In the genomic region with DNA sequence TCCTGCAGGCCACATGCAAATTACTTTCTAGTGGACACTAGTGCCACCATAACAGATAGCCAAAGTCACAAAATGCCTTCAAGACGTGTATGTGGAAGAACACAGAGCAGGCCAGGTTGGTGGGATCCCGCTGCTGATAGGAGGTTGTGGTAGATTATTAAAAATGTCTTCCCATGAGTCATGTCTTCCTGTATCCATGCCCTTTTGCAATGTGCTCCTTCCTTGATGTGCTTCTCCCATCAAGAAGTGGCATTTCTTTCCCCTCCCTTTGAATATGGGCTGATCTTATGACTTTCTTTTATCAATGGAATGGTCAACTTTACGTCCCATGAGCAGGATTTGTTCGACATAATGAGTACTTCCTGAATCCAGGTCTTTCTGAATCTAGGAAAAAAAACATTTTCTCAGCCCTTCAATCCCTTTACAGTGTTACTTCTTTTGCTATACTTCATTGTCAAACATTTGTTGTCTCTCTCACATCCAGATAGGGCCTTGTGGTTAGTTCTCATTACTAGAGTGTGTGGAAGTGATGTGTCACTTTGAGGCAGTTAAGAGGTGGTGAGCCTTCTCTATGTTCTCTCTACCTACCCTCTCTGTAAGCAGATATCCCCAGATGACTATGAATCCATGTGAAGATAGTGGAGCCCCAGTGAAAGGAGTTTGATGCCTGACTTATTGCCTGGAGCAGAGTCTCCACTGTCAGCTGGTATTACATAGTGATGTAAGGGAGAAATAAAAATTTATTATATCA, we compare ENCODE assay signal across 2 cellular contexts.
TF ChIP-seq lines count a peak whose summit lies in the region.

No MANE protein-coding gene starts in this region.

TF ChIP-seq in SK-N-SH, 30 proteins besides CTCF, POLR2A, EP300 and RAD21 (continued from another document):
- no peak for TF ChIP-seq TEAD4 (IDR thresholded peaks at IDR 0.05; ENCODE audit: borderline replicate concordance, insufficient read depth)
- TF ChIP-seq, protein P1, sequence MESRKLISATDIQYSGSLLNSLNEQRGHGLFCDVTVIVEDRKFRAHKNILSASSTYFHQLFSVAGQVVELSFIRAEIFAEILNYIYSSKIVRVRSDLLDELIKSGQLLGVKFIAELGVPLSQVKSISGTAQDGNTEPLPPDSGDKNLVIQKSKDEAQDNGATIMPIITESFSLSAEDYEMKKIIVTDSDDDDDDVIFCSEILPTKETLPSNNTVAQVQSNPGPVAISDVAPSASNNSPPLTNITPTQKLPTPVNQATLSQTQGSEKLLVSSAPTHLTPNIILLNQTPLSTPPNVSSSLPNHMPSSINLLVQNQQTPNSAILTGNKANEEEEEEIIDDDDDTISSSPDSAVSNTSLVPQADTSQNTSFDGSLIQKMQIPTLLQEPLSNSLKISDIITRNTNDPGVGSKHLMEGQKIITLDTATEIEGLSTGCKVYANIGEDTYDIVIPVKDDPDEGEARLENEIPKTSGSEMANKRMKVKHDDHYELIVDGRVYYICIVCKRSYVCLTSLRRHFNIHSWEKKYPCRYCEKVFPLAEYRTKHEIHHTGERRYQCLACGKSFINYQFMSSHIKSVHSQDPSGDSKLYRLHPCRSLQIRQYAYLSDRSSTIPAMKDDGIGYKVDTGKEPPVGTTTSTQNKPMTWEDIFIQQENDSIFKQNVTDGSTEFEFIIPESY (IDR thresholded peaks at IDR 0.05; ENCODE audit: borderline replicate concordance, low read depth), result no peak
TF ChIP-seq in SK-N-SH: peak in this region for 0.

TF ChIP-seq in SK-N-SH treated with all-trans-retinoic acid at 6 μM for 48 hours, 23 proteins besides CTCF, POLR2A, EP300 and RAD21 (continued from another document):
- TF ChIP-seq, protein P2, sequence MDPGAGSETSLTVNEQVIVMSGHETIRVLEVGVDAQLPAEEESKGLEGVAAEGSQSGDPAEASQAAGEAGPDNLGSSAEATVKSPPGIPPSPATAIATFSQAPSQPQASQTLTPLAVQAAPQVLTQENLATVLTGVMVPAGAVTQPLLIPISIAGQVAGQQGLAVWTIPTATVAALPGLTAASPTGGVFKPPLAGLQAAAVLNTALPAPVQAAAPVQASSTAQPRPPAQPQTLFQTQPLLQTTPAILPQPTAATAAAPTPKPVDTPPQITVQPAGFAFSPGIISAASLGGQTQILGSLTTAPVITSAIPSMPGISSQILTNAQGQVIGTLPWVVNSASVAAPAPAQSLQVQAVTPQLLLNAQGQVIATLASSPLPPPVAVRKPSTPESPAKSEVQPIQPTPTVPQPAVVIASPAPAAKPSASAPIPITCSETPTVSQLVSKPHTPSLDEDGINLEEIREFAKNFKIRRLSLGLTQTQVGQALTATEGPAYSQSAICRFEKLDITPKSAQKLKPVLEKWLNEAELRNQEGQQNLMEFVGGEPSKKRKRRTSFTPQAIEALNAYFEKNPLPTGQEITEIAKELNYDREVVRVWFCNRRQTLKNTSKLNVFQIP (CRISPR knock-in tag; IDR thresholded peaks at IDR 0.05; ENCODE audit: borderline replicate concordance, low read depth), result no peak
- TF ChIP-seq, protein P3, sequence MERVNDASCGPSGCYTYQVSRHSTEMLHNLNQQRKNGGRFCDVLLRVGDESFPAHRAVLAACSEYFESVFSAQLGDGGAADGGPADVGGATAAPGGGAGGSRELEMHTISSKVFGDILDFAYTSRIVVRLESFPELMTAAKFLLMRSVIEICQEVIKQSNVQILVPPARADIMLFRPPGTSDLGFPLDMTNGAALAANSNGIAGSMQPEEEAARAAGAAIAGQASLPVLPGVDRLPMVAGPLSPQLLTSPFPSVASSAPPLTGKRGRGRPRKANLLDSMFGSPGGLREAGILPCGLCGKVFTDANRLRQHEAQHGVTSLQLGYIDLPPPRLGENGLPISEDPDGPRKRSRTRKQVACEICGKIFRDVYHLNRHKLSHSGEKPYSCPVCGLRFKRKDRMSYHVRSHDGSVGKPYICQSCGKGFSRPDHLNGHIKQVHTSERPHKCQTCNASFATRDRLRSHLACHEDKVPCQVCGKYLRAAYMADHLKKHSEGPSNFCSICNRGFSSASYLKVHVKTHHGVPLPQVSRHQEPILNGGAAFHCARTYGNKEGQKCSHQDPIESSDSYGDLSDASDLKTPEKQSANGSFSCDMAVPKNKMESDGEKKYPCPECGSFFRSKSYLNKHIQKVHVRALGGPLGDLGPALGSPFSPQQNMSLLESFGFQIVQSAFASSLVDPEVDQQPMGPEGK (CRISPR knock-in tag; IDR thresholded peaks at IDR 0.05; ENCODE audit: borderline replicate concordance), result no peak
- no peak for TF ChIP-seq ISL1 (CRISPR knock-in tag; IDR thresholded peaks at IDR 0.05)
- TF ChIP-seq ZFP3 (CRISPR knock-in tag; IDR thresholded peaks at IDR 0.05), result no peak
- no peak for TF ChIP-seq RARB (CRISPR knock-in tag; IDR thresholded peaks at IDR 0.05)
- TF ChIP-seq ZNF70 (CRISPR knock-in tag; IDR thresholded peaks at IDR 0.05), result no peak
- TF ChIP-seq ZNF565 (CRISPR knock-in tag; conservative IDR thresholded peaks at IDR 0.05; ENCODE audit: low read depth), result no peak
- TF ChIP-seq ZNF8 (CRISPR knock-in tag; IDR thresholded peaks at IDR 0.05), result no peak
- TF ChIP-seq, protein P4, sequence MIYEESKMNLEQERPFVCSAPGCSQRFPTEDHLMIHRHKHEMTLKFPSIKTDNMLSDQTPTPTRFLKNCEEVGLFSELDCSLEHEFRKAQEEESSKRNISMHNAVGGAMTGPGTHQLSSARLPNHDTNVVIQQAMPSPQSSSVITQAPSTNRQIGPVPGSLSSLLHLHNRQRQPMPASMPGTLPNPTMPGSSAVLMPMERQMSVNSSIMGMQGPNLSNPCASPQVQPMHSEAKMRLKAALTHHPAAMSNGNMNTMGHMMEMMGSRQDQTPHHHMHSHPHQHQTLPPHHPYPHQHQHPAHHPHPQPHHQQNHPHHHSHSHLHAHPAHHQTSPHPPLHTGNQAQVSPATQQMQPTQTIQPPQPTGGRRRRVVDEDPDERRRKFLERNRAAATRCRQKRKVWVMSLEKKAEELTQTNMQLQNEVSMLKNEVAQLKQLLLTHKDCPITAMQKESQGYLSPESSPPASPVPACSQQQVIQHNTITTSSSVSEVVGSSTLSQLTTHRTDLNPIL (CRISPR knock-in tag; IDR thresholded peaks at IDR 0.05; ENCODE audit: low read depth), result no peak
- TF ChIP-seq ARNTL (CRISPR knock-in tag; IDR thresholded peaks at IDR 0.05; ENCODE audit: borderline replicate concordance, low read depth), result no peak
- TF ChIP-seq TCF4 (CRISPR knock-in tag; IDR thresholded peaks at IDR 0.05; ENCODE audit: borderline replicate concordance), result no peak
- no peak for TF ChIP-seq ZFP30 (CRISPR knock-in tag; IDR thresholded peaks at IDR 0.05)
- no peak for TF ChIP-seq ZC3H10 (CRISPR knock-in tag; IDR thresholded peaks at IDR 0.05)
- TF ChIP-seq PPARA (CRISPR knock-in tag; IDR thresholded peaks at IDR 0.05; ENCODE audit: borderline replicate concordance), result no peak
- no peak for TF ChIP-seq OSR1 (CRISPR knock-in tag; IDR thresholded peaks at IDR 0.05)
- no peak for TF ChIP-seq SNAI2 (CRISPR knock-in tag; IDR thresholded peaks at IDR 0.05)
- TF ChIP-seq, protein P5, sequence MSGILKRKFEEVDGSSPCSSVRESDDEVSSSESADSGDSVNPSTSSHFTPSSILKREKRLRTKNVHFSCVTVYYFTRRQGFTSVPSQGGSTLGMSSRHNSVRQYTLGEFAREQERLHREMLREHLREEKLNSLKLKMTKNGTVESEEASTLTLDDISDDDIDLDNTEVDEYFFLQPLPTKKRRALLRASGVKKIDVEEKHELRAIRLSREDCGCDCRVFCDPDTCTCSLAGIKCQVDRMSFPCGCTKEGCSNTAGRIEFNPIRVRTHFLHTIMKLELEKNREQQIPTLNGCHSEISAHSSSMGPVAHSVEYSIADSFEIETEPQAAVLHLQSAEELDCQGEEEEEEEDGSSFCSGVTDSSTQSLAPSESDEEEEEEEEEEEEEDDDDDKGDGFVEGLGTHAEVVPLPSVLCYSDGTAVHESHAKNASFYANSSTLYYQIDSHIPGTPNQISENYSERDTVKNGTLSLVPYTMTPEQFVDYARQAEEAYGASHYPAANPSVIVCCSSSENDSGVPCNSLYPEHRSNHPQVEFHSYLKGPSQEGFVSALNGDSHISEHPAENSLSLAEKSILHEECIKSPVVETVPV (CRISPR knock-in tag; IDR thresholded peaks at IDR 0.05), result no peak
